1 cellular context compared by ENCODE assay signal in genomic region chr13:113584205-113584869, GRCh38.
TF ChIP-seq lines count a peak whose summit lies in the region.

TSS of gene TFDP1 (plus strand) at chr13:113584753. CDS start at chr13:113585838, 1,085 bp downstream.

TF ChIP-seq in HEK293, 187 proteins besides CTCF, POLR2A, EP300 and RAD21 (continued from another document):
- TF ChIP-seq ZNF560 (tag by site-specific recombination; IDR thresholded peaks at IDR 0.05; ENCODE audit: borderline replicate concordance) (no peak), SCRT1 (tag by site-specific recombination; IDR thresholded peaks at IDR 0.05; ENCODE audit: borderline replicate concordance) (no peak), ZNF37A (tag by site-specific recombination; IDR thresholded peaks at IDR 0.05) (no peak), SALL2 (tag by site-specific recombination; IDR thresholded peaks at IDR 0.05; ENCODE audit: borderline replicate concordance) (no peak), ZFHX2 (tag by site-specific recombination; conservative IDR thresholded peaks at IDR 0.05) (no peak; the same call in 1 of the 2 replicates), ZNF585B (tag by site-specific recombination; IDR thresholded peaks at IDR 0.05) (no peak), ZNF624 (tag by site-specific recombination; IDR thresholded peaks at IDR 0.05) (no peak), ZNF121 (tag by site-specific recombination; IDR thresholded peaks at IDR 0.05) (0 out of 2 replicates have a peak, but pooled peaks have one; percentile 43), ZNF830 (tag by site-specific recombination; IDR thresholded peaks at IDR 0.05; ENCODE audit: low read depth) (no peak), MZF1 (tag by site-specific recombination; IDR thresholded peaks at IDR 0.05; ENCODE audit: borderline replicate concordance) (no peak), TRIM28 (IDR thresholded peaks at IDR 0.05; ENCODE audit: borderline replicate concordance, low read length) (no peak), ATF2 (tag by site-specific recombination; IDR thresholded peaks at IDR 0.05; ENCODE audit: low read depth) (no peak), ZNF16 (tag by site-specific recombination; IDR thresholded peaks at IDR 0.05; ENCODE audit: low read depth) (no peak), BCL6B (tag by site-specific recombination; IDR thresholded peaks at IDR 0.05) (no peak), ZNF157 (tag by site-specific recombination; IDR thresholded peaks at IDR 0.05) (no peak), BCL11B (tag by site-specific recombination; IDR thresholded peaks at IDR 0.05; ENCODE audit: low read depth) (no peak), ZIC2 (tag by site-specific recombination; IDR thresholded peaks at IDR 0.05) (peak; percentile 41; the same call in 1 of the 2 replicates), ZFP3 (tag by site-specific recombination; IDR thresholded peaks at IDR 0.05; ENCODE audit: low read depth) (no peak), PRDM2 (tag by site-specific recombination; IDR thresholded peaks at IDR 0.05; ENCODE audit: borderline replicate concordance) (no peak), ZNF280C (tag by site-specific recombination; IDR thresholded peaks at IDR 0.05) (no peak), PRDM4 (tag by site-specific recombination; IDR thresholded peaks at IDR 0.05) (0 out of 2 replicates have a peak, but pooled peaks have one; percentile 14), ZBTB7A (tag by site-specific recombination; IDR thresholded peaks at IDR 0.05; ENCODE audit: low read depth) (peak; percentile 41; the same call in 1 of the 2 replicates), SP3 (tag by site-specific recombination; IDR thresholded peaks at IDR 0.05) (0 out of 2 replicates have a peak, but pooled peaks have one; percentile 17), ZNF692 (tag by site-specific recombination; IDR thresholded peaks at IDR 0.05) (no peak; the same call in 1 of the 2 replicates), KLF9 (tag by site-specific recombination; IDR thresholded peaks at IDR 0.05; ENCODE audit: low read depth) (peak; percentile 42), ZNF610 (tag by site-specific recombination; IDR thresholded peaks at IDR 0.05; ENCODE audit: borderline replicate concordance) (no peak; the same call in 1 of the 2 replicates), ZNF843 (tag by site-specific recombination; IDR thresholded peaks at IDR 0.05) (no peak), GFI1B (tag by site-specific recombination; IDR thresholded peaks at IDR 0.05) (no peak; the same call in 1 of the 2 replicates), ZNF777 (tag by site-specific recombination; IDR thresholded peaks at IDR 0.05; ENCODE audit: borderline replicate concordance) (no peak), ZNF837 (tag by site-specific recombination; IDR thresholded peaks at IDR 0.05) (no peak), ZNF239 (tag by site-specific recombination; IDR thresholded peaks at IDR 0.05) (no peak), ZNF112 (tag by site-specific recombination; IDR thresholded peaks at IDR 0.05) (no peak), ZNF184 (tag by site-specific recombination; IDR thresholded peaks at IDR 0.05) (no peak)
